ENCODE assay signal across 5 cellular contexts in genomic region chr4:70702592-70702991, GRCh38. TPM values are rescaled to one million over a fixed set of nuclear protein-coding genes. Genes with fewer than 3 reads are reported as not detected.
"Had no signal": no experiment of that assay in that cellular context is flagged by ENCODE, and none has a peak within 500 bp of the region (broad histone marks: within the 10 kb centered on the region; RNA-seq: fewer than 3 reads in every experiment).

No MANE protein-coding gene starts in this region.

RNA-seq across cellular contexts. Expression of gene JCHAIN, which starts 36.3 kb away (rescaled TPM):
- total RNA-seq: activated CD8-positive, alpha-beta T cell treated with anti-CD3 and anti-CD28 coated beads, Interleukin-2, amount 10 ng/mL, durations not matched to agents 7 days and 5 days; bronchial epithelial cell; LHCN-M2; SJCRH30; T-helper 1 cell treated with Interleukin-12 subunit alpha and Interleukin-12 subunit beta and Interleukin-4 antibody, amounts not matched to agents 30 ng/mL and 1 ng/mL, for 36 hours had no signal
